In the genomic region with DNA sequence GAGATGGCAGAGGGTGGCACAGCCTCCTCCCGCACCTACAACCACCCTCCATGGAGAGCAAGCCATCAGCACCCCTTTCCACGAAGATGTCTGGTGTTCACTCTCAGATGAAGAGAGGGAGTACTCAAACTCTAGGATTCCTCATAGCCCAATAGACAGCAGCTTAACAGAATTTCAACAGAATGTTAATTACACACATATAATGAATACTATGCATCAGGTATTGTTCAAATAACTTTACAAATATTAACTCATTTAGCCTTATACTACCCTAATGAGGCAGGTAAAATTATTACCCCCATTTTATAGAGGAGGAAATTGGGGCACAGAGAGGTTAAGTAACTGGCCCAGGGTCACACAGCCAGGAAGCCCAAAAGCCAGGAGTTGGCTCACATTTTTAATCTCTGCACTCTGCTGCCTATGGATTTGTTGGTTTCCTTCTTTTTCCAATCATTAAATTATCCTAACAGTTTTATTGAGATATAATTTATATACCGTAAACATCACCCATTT, we compare ENCODE assay signal across 14 cellular contexts. TPM values are rescaled to one million over a fixed set of nuclear protein-coding genes. Genes with fewer than 3 reads are reported as not detected.
DNase-seq lines count a peak whose midpoint lies in the region; ATAC-seq, FAIRE-seq and TF ChIP-seq lines count a peak whose summit lies in the region.
"Had no signal": no experiment of that assay in that cellular context is flagged by ENCODE, and none has a peak within 500 bp of the region (broad histone marks: within the 10 kb centered on the region; RNA-seq: fewer than 3 reads in every experiment).

No MANE protein-coding gene starts in this region.

- peaks cover 13% of the 10 kb centered on the region for H3K36me3 Mint-ChIP-seq in nephron progenitor cell (ENCODE audit: low read depth)

- in situ Hi-C loops in brain microvascular endothelial cell (cut with HindIII; ENCODE audit: low pct_ligation_motif_present, low sequenced_read_pairs) = no loop called here

- H3K4me3 Mint-ChIP-seq in nephron progenitor cell = no peak overlapping the region
- H3K4me3 Mint-ChIP-seq: activated CD4-positive, alpha-beta T cell treated with anti-CD3 and anti-CD28 coated beads, Interleukin-2, amount 10 ng/mL, durations not matched to agents 7 days and 5 days; CD4-positive, CD25-positive, alpha-beta regulatory T cell; type B pancreatic cell had no signal

- intact Hi-C loops in right cardiac atrium (cut with DNase I) = no loop called here
- intact Hi-C loops in pancreas (cut with DNase I) = no loop called here

- peaks cover 15% of the 10 kb centered on the region for H3K9me3 Mint-ChIP-seq in nephron progenitor cell

- FAIRE-seq in pancreas (lab: Jason Lieb, UNC) = no peak
- FAIRE-seq: GM12892, keratinocyte had no signal

- H3K36me3 ChIP-seq in brain microvascular endothelial cell (replicated peaks) = no peaks in the 10 kb centered on the region
- H3K36me3 ChIP-seq in pancreas = no peaks in the 10 kb centered on the region
- H3K36me3 ChIP-seq in upper lobe of left lung = no peaks in the 10 kb centered on the region

- H3K9me3 ChIP-seq in right cardiac atrium (ENCODE audit: control insufficient read depth, low read length) (no peaks in the 10 kb centered on the region), pancreas (no peaks in the 10 kb centered on the region), upper lobe of left lung (no peaks in the 10 kb centered on the region)

- peaks cover 66% of the 10 kb centered on the region for H3K4me1 Mint-ChIP-seq in nephron progenitor cell
- H3K4me1 Mint-ChIP-seq: activated CD4-positive, alpha-beta T cell treated with anti-CD3 and anti-CD28 coated beads, Interleukin-2, amount 10 ng/mL, durations not matched to agents 7 days and 5 days; CD4-positive, CD25-positive, alpha-beta regulatory T cell had no signal

- H3K4me3 ChIP-seq in brain microvascular endothelial cell (ENCODE audit: low read depth, low read length) (no peak overlapping the region), right cardiac atrium (ENCODE audit: low read length) (no peak overlapping the region), pancreas (no peak overlapping the region), upper lobe of left lung (no peak overlapping the region)

- H3K4me1 ChIP-seq in right cardiac atrium (ENCODE audit: control insufficient read depth, insufficient read depth, low read length) (peaks cover 60% of the 10 kb centered on the region), pancreas (peaks cover 0 to 12% (median 0%) of the 10 kb centered on the region in 3 donors), upper lobe of left lung (peaks cover 64 to 68% (median 65%) of the 10 kb centered on the region in 4 donors)

- TF ChIP-seq CTCF in brain microvascular endothelial cell (IDR thresholded peaks at IDR 0.05; ENCODE audit: low read depth, low read length, missing control alignments) (no peak), pancreas (IDR thresholded peaks at IDR 0.05) (no peak), upper lobe of left lung (IDR thresholded peaks at IDR 0.05) (no peak), nephron progenitor cell (IDR thresholded peaks at IDR 0.05) (no peak)

- H3K27me3 Mint-ChIP-seq in nephron progenitor cell (ENCODE audit: low read depth, poor library complexity) = no peaks in the 10 kb centered on the region
- H3K27me3 Mint-ChIP-seq: activated CD4-positive, alpha-beta T cell treated with anti-CD3 and anti-CD28 coated beads, Interleukin-2, amount 10 ng/mL, durations not matched to agents 7 days and 5 days; CD4-positive, CD25-positive, alpha-beta regulatory T cell; type B pancreatic cell had no signal

- no peaks in the 10 kb centered on the region for H3K27me3 ChIP-seq in brain microvascular endothelial cell (replicated peaks)
- no peaks in the 10 kb centered on the region for H3K27me3 ChIP-seq in right cardiac atrium (ENCODE audit: control insufficient read depth, insufficient read depth)
- H3K27me3 ChIP-seq in pancreas = no peaks in the 10 kb centered on the region
- H3K27me3 ChIP-seq in upper lobe of left lung = no peaks in the 10 kb centered on the region

- no peak for TF ChIP-seq POLR2A in upper lobe of left lung (IDR thresholded peaks at IDR 0.05)

- TF ChIP-seq EP300 in upper lobe of left lung (IDR thresholded peaks at IDR 0.05) = no peak

- DNase-seq in brain microvascular endothelial cell = no peak
- DNase-seq in right cardiac atrium = no peak
- no peak for DNase-seq in pancreas
- no peak for DNase-seq in upper lobe of left lung
- DNase-seq in nephron progenitor cell = no peak
- DNase-seq in T1000 (lab: John Stamatoyannopoulos, UW) = no peak
- DNase-seq in SW 1271 (lab: John Stamatoyannopoulos, UW) = no peak
- DNase-seq: activated CD4-positive, alpha-beta T cell treated with anti-CD3 and anti-CD28 coated beads, Interleukin-2, amount 10 ng/mL, durations not matched to agents 7 days and 5 days; CD4-positive, CD25-positive, alpha-beta regulatory T cell; NCI-H2081; NCI-H82 had no signal

- ATAC-seq in right cardiac atrium (no peak), pancreas (no peak), upper lobe of left lung (ENCODE audit: low FRiP score in 2 of 2) (no peak)

- H3K27ac Mint-ChIP-seq in nephron progenitor cell = no peak overlapping the region
- H3K27ac Mint-ChIP-seq: activated CD4-positive, alpha-beta T cell treated with anti-CD3 and anti-CD28 coated beads, Interleukin-2, amount 10 ng/mL, durations not matched to agents 7 days and 5 days; CD4-positive, CD25-positive, alpha-beta regulatory T cell; type B pancreatic cell had no signal

- WGBS in right cardiac atrium = 81% methylated on average over 3 of the region's 3 CpGs
- WGBS in pancreas, 2 donors = 88 to 96% methylated on average over 3 of the region's 3 CpGs
- 90% methylated on average over 3 of the region's 3 CpGs for WGBS in upper lobe of left lung, 2 donors

- peak overlapping the region; percentile 86 for H3K27ac ChIP-seq in brain microvascular endothelial cell
- H3K27ac ChIP-seq in right cardiac atrium (ENCODE audit: low read length) = peak overlapping the region; percentile 96
- H3K27ac ChIP-seq in pancreas = peak overlapping the region in 3 of 4 donors; percentile 25 to 78 (median 75)
- peak overlapping the region; percentile 86 to 93 (median 89) for H3K27ac ChIP-seq in upper lobe of left lung

RNA-seq across cellular contexts. Expression of gene HS1BP3, which starts 39.0 kb away (rescaled TPM):
- total RNA-seq in right cardiac atrium (10 to 100 TPM; 21.8 to 26.4 (median 25.3) TPM), pancreas (10 to 100 TPM in 5 of 6 donors, 1 to 10 TPM in 1; 9.5 to 16.8 (median 10.3) TPM), upper lobe of left lung (10 to 100 TPM; 41.0 to 45.8 (median 42.7) TPM)
- polyA plus RNA-seq in right cardiac atrium (29.8 TPM), pancreas (10 to 100 TPM; 11.1 to 15.5 TPM)

RNA-seq across cellular contexts. Expression of gene GDF7, which starts 55.0 kb away (rescaled TPM):
- total RNA-seq in right cardiac atrium = under 1 TPM; 0.26 to 0.79 (median 0.60) TPM
- 0.25 TPM for polyA plus RNA-seq in right cardiac atrium
- under 1 TPM; 0.16 to 0.98 (median 0.73) TPM for total RNA-seq in pancreas
- under 1 TPM; 0.19 to 0.89 TPM for polyA plus RNA-seq in pancreas
- total RNA-seq in upper lobe of left lung = 1 to 10 TPM in 1 of 6 donors, under 1 TPM in 5; under 0.01 to 1.8 (median 0.44) TPM
- total RNA-seq: activated CD4-positive, alpha-beta T cell treated with anti-CD3 and anti-CD28 coated beads, Interleukin-2, amount 10 ng/mL, durations not matched to agents 7 days and 5 days had no signal
- polyA plus RNA-seq: keratinocyte had no signal
